ENCODE assay signal across 1 cellular context in genomic region chr19:6767357-6768235, GRCh38.
A peak's percentile ranks its signal among the peaks of the same experiment; 100 is the strongest.
TF ChIP-seq lines count a peak whose summit lies in the region.

TSS of gene SH2D3A (minus strand) at chr19:6767435. CDS start at chr19:6763748, 3,687 bp downstream.

TF ChIP-seq in HEK293, 187 proteins besides CTCF, POLR2A, EP300 and RAD21 (continued from another document and continues in another):
- TF ChIP-seq ZBTB44 (tag by site-specific recombination; IDR thresholded peaks at IDR 0.05) (no peak), ZNF362 (tag by site-specific recombination; IDR thresholded peaks at IDR 0.05) (peak; percentile 96), ZNF830 (tag by site-specific recombination; IDR thresholded peaks at IDR 0.05; ENCODE audit: low read depth) (no peak), ZIC2 (tag by site-specific recombination; IDR thresholded peaks at IDR 0.05) (no peak), ZNF398 (tag by site-specific recombination; IDR thresholded peaks at IDR 0.05) (peak; percentile 42), ZNF2 (tag by site-specific recombination; IDR thresholded peaks at IDR 0.05) (no peak), ZNF692 (tag by site-specific recombination; IDR thresholded peaks at IDR 0.05) (no peak; the same call in 1 of the 2 replicates), RBAK (tag by site-specific recombination; IDR thresholded peaks at IDR 0.05) (no peak), PRDM2 (tag by site-specific recombination; IDR thresholded peaks at IDR 0.05; ENCODE audit: borderline replicate concordance) (no peak), ZNF16 (tag by site-specific recombination; IDR thresholded peaks at IDR 0.05; ENCODE audit: low read depth) (no peak), ZBTB20 (tag by site-specific recombination; IDR thresholded peaks at IDR 0.05) (no peak), ZBTB8A (tag by site-specific recombination; IDR thresholded peaks at IDR 0.05) (peak; percentile 14; the same call in 1 of the 2 replicates), ZNF785 (tag by site-specific recombination; IDR thresholded peaks at IDR 0.05) (no peak), ZNF76 (tag by site-specific recombination; IDR thresholded peaks at IDR 0.05; ENCODE audit: borderline replicate concordance, low read depth) (no peak), ZNF18 (tag by site-specific recombination; IDR thresholded peaks at IDR 0.05) (peak; percentile 61; the same call in 1 of the 2 replicates), MYNN (tag by site-specific recombination; IDR thresholded peaks at IDR 0.05; ENCODE audit: borderline replicate concordance) (no peak), ZNF560 (tag by site-specific recombination; IDR thresholded peaks at IDR 0.05; ENCODE audit: borderline replicate concordance) (no peak), ZNF792 (tag by site-specific recombination; IDR thresholded peaks at IDR 0.05) (no peak), ZNF335 (tag by site-specific recombination; conservative IDR thresholded peaks at IDR 0.05) (peak; percentile 60; the same call in 1 of the 2 replicates), ZFP69B (tag by site-specific recombination; IDR thresholded peaks at IDR 0.05) (no peak), ZBTB17 (tag by site-specific recombination; IDR thresholded peaks at IDR 0.05) (no peak), ZNF132 (tag by site-specific recombination; IDR thresholded peaks at IDR 0.05; ENCODE audit: borderline replicate concordance) (no peak), KLF8 (tag by site-specific recombination; IDR thresholded peaks at IDR 0.05) (peak; percentile 76; the same call in 1 of the 2 replicates), ZNF404 (tag by site-specific recombination; IDR thresholded peaks at IDR 0.05) (no peak), SCRT2 (tag by site-specific recombination; IDR thresholded peaks at IDR 0.05) (peak; percentile 47), ZNF529 (tag by site-specific recombination; IDR thresholded peaks at IDR 0.05; ENCODE audit: insufficient replicate concordance) (no peak), ZNF155 (tag by site-specific recombination; IDR thresholded peaks at IDR 0.05) (no peak), PATZ1 (tag by site-specific recombination; IDR thresholded peaks at IDR 0.05) (peak; percentile 90), ZBTB10 (tag by site-specific recombination; IDR thresholded peaks at IDR 0.05) (0 out of 2 replicates have a peak, but pooled peaks have one; percentile 44), ZNF521 (tag by site-specific recombination; IDR thresholded peaks at IDR 0.05) (no peak), PBX3 (CRISPR knock-in tag; IDR thresholded peaks at IDR 0.05) (no peak), ZFP41 (tag by site-specific recombination; IDR thresholded peaks at IDR 0.05; ENCODE audit: borderline replicate concordance) (no peak), ZNF791 (tag by site-specific recombination; IDR thresholded peaks at IDR 0.05) (no peak), ZNF350 (tag by site-specific recombination; IDR thresholded peaks at IDR 0.05) (no peak), ZNF473 (tag by site-specific recombination; IDR thresholded peaks at IDR 0.05) (no peak), EGR2 (tag by site-specific recombination; IDR thresholded peaks at IDR 0.05; ENCODE audit: low read depth) (peak; percentile 68), ZBTB6 (tag by site-specific recombination; IDR thresholded peaks at IDR 0.05) (no peak), TCF7L2 (IDR thresholded peaks at IDR 0.05; ENCODE audit: borderline replicate concordance, low read depth, low read length) (no peak), ZNF768 (tag by site-specific recombination; IDR thresholded peaks at IDR 0.05) (no peak)
